ENCODE assay signal across 22 cellular contexts in the genomic region with DNA sequence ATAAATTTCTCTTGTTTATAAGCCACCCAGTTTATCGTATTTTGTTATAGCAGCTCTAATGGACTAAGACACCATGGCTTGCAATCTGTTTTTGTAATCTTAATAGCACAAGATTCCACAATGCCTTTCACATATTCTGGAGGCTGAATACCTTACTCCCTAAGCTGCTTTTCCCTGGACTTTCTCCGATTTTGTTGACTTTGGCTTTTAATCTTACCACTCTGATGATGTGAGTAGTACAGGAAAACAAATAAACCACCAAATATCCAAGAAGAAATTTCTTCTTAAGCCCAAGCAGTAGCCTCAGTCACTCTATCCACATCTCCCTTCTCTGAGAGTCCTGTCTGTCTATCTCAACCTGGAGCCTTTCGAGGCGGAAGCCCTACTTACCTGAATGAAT.
DNase-seq lines count a peak whose midpoint lies in the region; ATAC-seq, FAIRE-seq and TF ChIP-seq lines count a peak whose summit lies in the region.
"Had no signal": no experiment of that assay in that cellular context is flagged by ENCODE, and none has a peak within 500 bp of the region (broad histone marks: within the 10 kb centered on the region; RNA-seq: fewer than 3 reads in every experiment).

No MANE protein-coding gene starts in this region.

- no peak overlapping the region for H3K9ac ChIP-seq in endothelial cell of umbilical vein (replicated peaks; ENCODE audit: extremely low read depth, insufficient read depth, low read length)

- no peak overlapping the region for H3K4me3 Mint-ChIP-seq in MCF 10A (ENCODE audit: unreplicated experiment)
- no peak overlapping the region for H3K4me3 Mint-ChIP-seq in activated T-cell treated with anti-CD3 and anti-CD28 coated beads, Interleukin-2, amount 50 U/mL, for 24 hours
- H3K4me3 Mint-ChIP-seq: B cell, H9 had no signal

- peaks cover 5% of the 10 kb centered on the region for H3K4me1 Mint-ChIP-seq in MCF 10A (ENCODE audit: insufficient read depth, unreplicated experiment)
- H3K4me1 Mint-ChIP-seq in activated T-cell treated with anti-CD3 and anti-CD28 coated beads, Interleukin-2, amount 50 U/mL, for 24 hours (ENCODE audit: low read depth) = no peaks in the 10 kb centered on the region
- H3K4me1 Mint-ChIP-seq: B cell, H9 had no signal

- FAIRE-seq in endothelial cell of umbilical vein (lab: Jason Lieb, UNC) = no peak
- FAIRE-seq: G401.6, RCC 7860 had no signal

- H3K27me3 ChIP-seq in breast epithelium (no peaks in the 10 kb centered on the region), endothelial cell of umbilical vein (ENCODE audit: control insufficient read depth in 2 of 2, insufficient read depth in 2 of 2, low read length in 2 of 2) (no peaks in the 10 kb centered on the region), osteoblast (ENCODE audit: insufficient read depth, low read length) (no peaks in the 10 kb centered on the region)

- in situ Hi-C loops in GM13976 (cut with MboI; ENCODE audit: low sequenced_read_pairs, unreplicated experiment) = no loop called here

- dilution Hi-C loops in endothelial cell of umbilical vein (cut with MboI; ENCODE audit: extremely low pct_ligation_motif_present, low sequenced_read_pairs) = no loop called here

- H3K4me3 ChIP-seq in breast epithelium (no peak overlapping the region), endothelial cell of umbilical vein (replicated peaks in 1 of 3; ENCODE audit: insufficient read depth in 1 of 3, low read depth in 1 of 3, low read length in 3 of 3) (no peak overlapping the region), osteoblast (ENCODE audit: insufficient read depth, low read length) (no peak overlapping the region)

- no peaks in the 10 kb centered on the region for H3K9me1 ChIP-seq in endothelial cell of umbilical vein (replicated peaks; ENCODE audit: control insufficient read depth, extremely low read depth, insufficient read depth, low read length)

- H2AFZ ChIP-seq in endothelial cell of umbilical vein (ENCODE audit: low read depth, low read length) (peak overlapping the region; percentile 15), osteoblast (ENCODE audit: low read length) (peak overlapping the region; percentile 63)

- TF ChIP-seq CTCF in MCF 10A (IDR thresholded peaks at IDR 0.05; ENCODE audit: unreplicated experiment) = no peak
- no peak for TF ChIP-seq CTCF in breast epithelium (IDR thresholded peaks at IDR 0.05)
- TF ChIP-seq CTCF in endothelial cell of umbilical vein (IDR thresholded peaks at IDR 0.05; ENCODE audit: extremely low read depth in 1 of 2, insufficient read depth in 1 of 2, low read depth in 1 of 2, low read length in 2 of 2) = no peak
- no peak for TF ChIP-seq CTCF in osteoblast (IDR thresholded peaks at IDR 0.05; ENCODE audit: extremely low read depth, low read depth, low read length)
- TF ChIP-seq CTCF in GM13976 (IDR thresholded peaks at IDR 0.05; ENCODE audit: borderline replicate concordance, control extremely low read depth, extremely low read depth, insufficient read depth, missing control alignments) = no peak

- no peaks in the 10 kb centered on the region for H3K36me3 Mint-ChIP-seq in MCF 10A (ENCODE audit: insufficient read depth, unreplicated experiment)
- H3K36me3 Mint-ChIP-seq in activated T-cell treated with anti-CD3 and anti-CD28 coated beads, Interleukin-2, amount 50 U/mL, for 24 hours (ENCODE audit: low read depth) = no peaks in the 10 kb centered on the region

- H3K36me3 ChIP-seq in breast epithelium (no peaks in the 10 kb centered on the region), endothelial cell of umbilical vein (ENCODE audit: control insufficient read depth in 2 of 2, extremely low read depth in 1 of 2, insufficient read depth in 2 of 2, low read length in 2 of 2) (no peaks in the 10 kb centered on the region), osteoblast (ENCODE audit: insufficient read depth, low read length) (no peaks in the 10 kb centered on the region)

- H3K27ac Mint-ChIP-seq in MCF 10A (ENCODE audit: low read depth, unreplicated experiment) = no peak overlapping the region
- H3K27ac Mint-ChIP-seq in activated T-cell treated with anti-CD3 and anti-CD28 coated beads, Interleukin-2, amount 50 U/mL, for 24 hours = no peak overlapping the region
- H3K27ac Mint-ChIP-seq: B cell, H9 had no signal

- ATAC-seq in left ventricle myocardium superior (no peak), HG02759 (IDR thresholded peaks at IDR 0.05; ENCODE audit: unreplicated experiment) (no peak)
- ATAC-seq: Right ventricle myocardium inferior had no signal

- H3K4me1 ChIP-seq in breast epithelium (no peaks in the 10 kb centered on the region), endothelial cell of umbilical vein (ENCODE audit: control insufficient read depth, extremely low read depth, insufficient read depth, low read length) (no peaks in the 10 kb centered on the region), osteoblast (ENCODE audit: insufficient read depth, low read length) (no peaks in the 10 kb centered on the region)

- H3K79me2 ChIP-seq in endothelial cell of umbilical vein (ENCODE audit: control insufficient read depth, insufficient read depth, low read length) = no peaks in the 10 kb centered on the region
- H3K79me2 ChIP-seq in osteoblast (ENCODE audit: insufficient read depth, low read length) = no peaks in the 10 kb centered on the region

- CTCF ChIA-PET in MCF 10A (lab: Yijun Ruan, JAX) = interaction anchor here (1.1 kb wide), 1 partner anchor 19 kb away, joined by 3 read pairs; no protein-coding TSS in a partner anchor
- CTCF ChIA-PET in endothelial cell of umbilical vein (lab: Charles Lee) = no interaction called here

- H3K4me2 ChIP-seq in endothelial cell of umbilical vein (ENCODE audit: insufficient read depth, low read length) (no peak overlapping the region), osteoblast (ENCODE audit: insufficient read depth, low read length) (no peak overlapping the region)

- TF ChIP-seq POLR2A in breast epithelium (IDR thresholded peaks at IDR 0.05) = no peak
- TF ChIP-seq POLR2A in endothelial cell of umbilical vein (IDR thresholded peaks at IDR 0.05; ENCODE audit: low read depth, low read length) = no peak

- H3K9me3 Mint-ChIP-seq in MCF 10A (ENCODE audit: unreplicated experiment) = no peaks in the 10 kb centered on the region
- H3K9me3 Mint-ChIP-seq in activated T-cell treated with anti-CD3 and anti-CD28 coated beads, Interleukin-2, amount 50 U/mL, for 24 hours = no peaks in the 10 kb centered on the region
- H3K9me3 Mint-ChIP-seq: H9 had no signal

- H4K20me1 ChIP-seq in endothelial cell of umbilical vein (replicated peaks; ENCODE audit: control insufficient read depth, extremely low read depth, insufficient read depth, low read length) (no peaks in the 10 kb centered on the region), osteoblast (ENCODE audit: insufficient read depth, low read length) (no peaks in the 10 kb centered on the region)

- intact Hi-C loops in MCF 10A (cut with micrococcal nuclease) = loop anchor here (10.0 kb wide), 1 partner anchor 81 kb away; no protein-coding TSS in a partner anchor
- intact Hi-C loops in breast epithelium (cut with DNase I; ENCODE audit: low total_unique reads) = no loop called here
- intact Hi-C loops in endothelial cell of umbilical vein (cut with micrococcal nuclease) = no loop called here
- intact Hi-C loops in left ventricle myocardium superior (cut with micrococcal nuclease) = no loop called here

- POLR2A ChIA-PET in MCF 10A (lab: Yijun Ruan, JAX) (interaction anchor here (1.4 kb wide), 1 partner anchor 11 kb away, joined by 5 read pairs; no protein-coding TSS in a partner anchor), endothelial cell of umbilical vein (lab: Charles Lee) (no interaction called here)

- H3K27ac ChIP-seq in breast epithelium = no peak overlapping the region
- no peak overlapping the region for H3K27ac ChIP-seq in endothelial cell of umbilical vein (ENCODE audit: insufficient read depth, low read depth, low read length)
- H3K27ac ChIP-seq in osteoblast (ENCODE audit: low read depth, low read length) = no peak overlapping the region
- H3K27ac ChIP-seq: HL-60 had no signal

- BruUV-seq in MCF 10A (replicated peaks; lab: Mats Ljungman, UMichigan) (no TSS peak), endothelial cell of umbilical vein (replicated peaks; lab: Mats Ljungman, UMichigan) (no TSS peak)

- H3K9me3 ChIP-seq in breast epithelium (no peaks in the 10 kb centered on the region), endothelial cell of umbilical vein (replicated peaks; ENCODE audit: control insufficient read depth, insufficient read depth, low read length) (no peaks in the 10 kb centered on the region), osteoblast (ENCODE audit: low read depth, low read length) (no peaks in the 10 kb centered on the region)

- no peaks in the 10 kb centered on the region for H3K27me3 Mint-ChIP-seq in MCF 10A (ENCODE audit: insufficient read depth, unreplicated experiment)
- H3K27me3 Mint-ChIP-seq in activated T-cell treated with anti-CD3 and anti-CD28 coated beads, Interleukin-2, amount 50 U/mL, for 24 hours = no peaks in the 10 kb centered on the region
- H3K27me3 Mint-ChIP-seq: B cell had no signal

- DNase-seq in MCF 10A (ENCODE audit: unreplicated experiment) (peak; percentile 24), breast epithelium (ENCODE audit: low spot score in 2 of 2) (no peak), endothelial cell of umbilical vein (ENCODE audit: low read depth, low spot score) (no peak), osteoblast (ENCODE audit: insufficient read length, low spot score, missing footprints) (no peak), left ventricle myocardium superior (no peak), GM13976 (ENCODE audit: low spot score) (no peak)
- no peak for DNase-seq in activated T-cell treated with anti-CD3 and anti-CD28 coated beads, Interleukin-2, amount 50 U/mL, for 24 hours
- DNase-seq: 8988T, DND-41, H9, MM.1S, NCI-H1092, NCI-H146, NCI-H2081, NCI-H2171 treated with DMSO at 0.1 percent for 48 hours, NCI-H446 had no signal

TF ChIP-seq in endothelial cell of umbilical vein, 7 proteins besides CTCF, POLR2A, EP300 and RAD21:
- TF ChIP-seq MYC (IDR thresholded peaks at IDR 0.05; ENCODE audit: low read depth, low read length) (no peak), FOS (IDR thresholded peaks at IDR 0.05; ENCODE audit: borderline replicate concordance, insufficient read depth, low read length) (no peak), POLR2AphosphoS5 (IDR thresholded peaks at IDR 0.05; ENCODE audit: insufficient read depth, low read depth, low read length) (no peak), GATA2 (IDR thresholded peaks at IDR 0.05; ENCODE audit: insufficient read depth, insufficient read length, low read depth, low read length) (no peak), JUN (IDR thresholded peaks at IDR 0.05; ENCODE audit: borderline replicate concordance, insufficient read depth, insufficient read length, low read depth) (no peak), EZH2 (IDR thresholded peaks at IDR 0.05; ENCODE audit: borderline replicate concordance, low read depth, low read length, severe bottlenecking) (no peak)
- TF ChIP-seq, protein P1, sequence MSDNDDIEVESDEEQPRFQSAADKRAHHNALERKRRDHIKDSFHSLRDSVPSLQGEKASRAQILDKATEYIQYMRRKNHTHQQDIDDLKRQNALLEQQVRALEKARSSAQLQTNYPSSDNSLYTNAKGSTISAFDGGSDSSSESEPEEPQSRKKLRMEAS (IDR thresholded peaks at IDR 0.05; ENCODE audit: insufficient read depth, insufficient read length) = no peak
